7 cellular contexts compared by ENCODE assay signal in genomic region chr5:171941675-171942074, GRCh38.
A peak's percentile ranks its signal among the peaks of the same experiment; 100 is the strongest.
DNase-seq lines count a peak whose midpoint lies in the region; ATAC-seq, FAIRE-seq and TF ChIP-seq lines count a peak whose summit lies in the region.
"Not testable (repeated sequence)": the region's sequence is repeated elsewhere in the genome, so short reads cannot be mapped to it uniquely, and the experiment has no call there.

No MANE protein-coding gene starts in this region.

- dilution Hi-C loops in keratinocyte (cut with MboI; ENCODE audit: extremely low pct_ligation_motif_present, low sequenced_read_pairs) = not testable (repeated sequence)

- not testable (repeated sequence) for H3K36me3 ChIP-seq in astrocyte (ENCODE audit: insufficient read depth, low read length); keratinocyte (ENCODE audit: control insufficient read depth in 2 of 2, extremely low read depth in 1 of 2, insufficient read depth in 2 of 2, low read length in 2 of 2)

- not testable (repeated sequence) for DNase-seq in astrocyte (ENCODE audit: low read depth); keratinocyte (ENCODE audit: low read depth, low spot score)

- ATAC-seq in GM19043 (IDR thresholded peaks at IDR 0.05; ENCODE audit: low read depth, unreplicated experiment) (peak; percentile 17), GM21786 (IDR thresholded peaks at IDR 0.05; ENCODE audit: unreplicated experiment) (peak; percentile 17), HG02973 (IDR thresholded peaks at IDR 0.05; ENCODE audit: unreplicated experiment) (peak; percentile 9), HG03442 (IDR thresholded peaks at IDR 0.05; ENCODE audit: unreplicated experiment) (peak; percentile 2)

- H2AFZ ChIP-seq in astrocyte (ENCODE audit: low read depth, low read length); keratinocyte (ENCODE audit: control insufficient read depth, low read length): not testable (repeated sequence)

- not testable (repeated sequence) for TF ChIP-seq CTCF in astrocyte (IDR thresholded peaks at IDR 0.05; ENCODE audit: insufficient read depth, low read depth, low read length); keratinocyte (optimal IDR thresholded peaks at IDR 0.05 in 1 of 3, IDR thresholded peaks at IDR 0.05 in 1 of 3, conservative IDR thresholded peaks at IDR 0.05 in 1 of 3; ENCODE audit: extremely low read depth in 1 of 3, insufficient read depth in 2 of 3, low read length in 3 of 3)

- H3K9me3 Mint-ChIP-seq in astrocyte (ENCODE audit: unreplicated experiment) = not testable (repeated sequence)

- H3K4me1 ChIP-seq in astrocyte (ENCODE audit: insufficient read depth, low read length) = not testable (repeated sequence)
- H3K4me1 ChIP-seq in keratinocyte (ENCODE audit: control insufficient read depth, extremely low read depth, insufficient read depth, low read length) = peaks cover 28% of the 10 kb centered on the region

- peaks cover 72% of the 10 kb centered on the region for H4K20me1 ChIP-seq in astrocyte (ENCODE audit: insufficient read depth, low read length)
- H4K20me1 ChIP-seq in keratinocyte (ENCODE audit: control insufficient read depth, extremely low read depth, insufficient read depth, low read length) = not testable (repeated sequence)

- not testable (repeated sequence) for H3K4me3 Mint-ChIP-seq in astrocyte (ENCODE audit: unreplicated experiment)

- not testable (repeated sequence) for H3K27me3 Mint-ChIP-seq in astrocyte (ENCODE audit: low read depth, unreplicated experiment)

- H3K27me3 ChIP-seq in astrocyte (ENCODE audit: insufficient read depth, low read length); keratinocyte (ENCODE audit: control insufficient read depth, extremely low read depth, insufficient read depth, low read length): not testable (repeated sequence)

- H3K27ac ChIP-seq in astrocyte (ENCODE audit: low read depth, low read length); keratinocyte (ENCODE audit: control insufficient read depth, insufficient read depth, low read length): not testable (repeated sequence)

- not testable (repeated sequence) for H3K36me3 Mint-ChIP-seq in astrocyte (ENCODE audit: low read depth, unreplicated experiment)

- H3K4me3 ChIP-seq in astrocyte (ENCODE audit: insufficient read depth, low read depth, low read length); keratinocyte (ENCODE audit: control insufficient read depth in 2 of 3, extremely low read depth in 1 of 3, insufficient read depth in 2 of 3, low read depth in 1 of 3, low read length in 3 of 3): not testable (repeated sequence)

- H3K4me1 Mint-ChIP-seq in astrocyte (ENCODE audit: low read depth, unreplicated experiment) = peaks cover 28% of the 10 kb centered on the region

- not testable (repeated sequence) for H3K9ac ChIP-seq in astrocyte (ENCODE audit: low read length); keratinocyte (ENCODE audit: control insufficient read depth, extremely low read depth, insufficient read depth, low read length)

- H3K79me2 ChIP-seq in astrocyte (ENCODE audit: insufficient read depth, low read length) (peaks cover 80% of the 10 kb centered on the region), keratinocyte (ENCODE audit: control insufficient read depth, insufficient read depth, low read length) (peaks cover 69% of the 10 kb centered on the region)

- H3K9me1 ChIP-seq in keratinocyte (ENCODE audit: control insufficient read depth, extremely low read depth, insufficient read depth, low read length) = not testable (repeated sequence)

- FAIRE-seq in G401.6 (lab: Jason Lieb, UNC) (peak; percentile 76), astrocyte (lab: Jason Lieb, UNC) (peak; percentile 84), keratinocyte (lab: Jason Lieb, UNC) (peak; percentile 36)

- not testable (repeated sequence) for H3K4me2 ChIP-seq in astrocyte (ENCODE audit: low read length); keratinocyte (ENCODE audit: control insufficient read depth, extremely low read depth, insufficient read depth, low read depth, low read length)

- H3K27ac Mint-ChIP-seq in astrocyte (ENCODE audit: unreplicated experiment) = not testable (repeated sequence)

- not testable (repeated sequence) for H3K9me3 ChIP-seq in astrocyte (ENCODE audit: insufficient read depth, low read depth, low read length); keratinocyte (ENCODE audit: control insufficient read depth, low read depth, low read length)
